ENCODE assay signal across 26 cellular contexts in genomic region chr6:68049562-68049961, GRCh38.
DNase-seq lines count a peak whose midpoint lies in the region; ATAC-seq, FAIRE-seq and TF ChIP-seq lines count a peak whose summit lies in the region.
"Had no signal": no experiment of that assay in that cellular context is flagged by ENCODE, and none has a peak within 500 bp of the region (broad histone marks: within the 10 kb centered on the region; RNA-seq: fewer than 3 reads in every experiment).

No MANE protein-coding gene starts in this region.

- H3K4me2 ChIP-seq in HepG2 (ENCODE audit: low read depth, low read length) (no peak overlapping the region), Karpas-422 (ENCODE audit: low read depth, low read length, poor library complexity, severe bottlenecking) (no peak overlapping the region)
- H3K4me2 ChIP-seq: BLaER1 had no signal

- DNase-seq in HepG2 (ENCODE audit: low spot score) (no peak), right lobe of liver (no peak), Karpas-422 (no peak), spleen (peak; percentile 10), cardiac septum (ENCODE audit: low spot score) (no peak)
- DNase-seq: ACHN; BE2C; C1 segment of cervical spinal cord; CD4-positive, alpha-beta memory T cell; CD4-positive, CD25-positive, alpha-beta regulatory T cell; CD8-positive, alpha-beta memory T cell; COR-L47; DMS 273 treated with DMSO at 0.1 percent for 48 hours; DMS153; DMS53; DMS79; DND-41; EL; GDM1 had no signal

- H3K9ac ChIP-seq in HepG2 (ENCODE audit: insufficient read depth, low read depth, low read length) (no peak overlapping the region), Karpas-422 (ENCODE audit: low read length) (no peak overlapping the region)
- H3K9ac ChIP-seq: BLaER1 had no signal

- TF ChIP-seq POLR2A in HepG2 (IDR thresholded peaks at IDR 0.05; ENCODE audit: insufficient read depth in 1 of 2, low read depth in 2 of 2, low read length in 2 of 2), result no peak
- no peak for TF ChIP-seq POLR2A in right lobe of liver (IDR thresholded peaks at IDR 0.05)
- no peak for TF ChIP-seq POLR2A in spleen (IDR thresholded peaks at IDR 0.05)

- 0% methylated on average over 5 of the region's 5 CpGs for WGBS in HepG2 (ENCODE audit: low lambda C conversion rate)
- 60% methylated on average over 5 of the region's 5 CpGs for WGBS in right lobe of liver (ENCODE audit: insufficient coverage, low coverage, low lambda C conversion rate, missing lambda C conversion rate)
- 83 to 97% (median 89%) methylated on average over 5 of the region's 5 CpGs for WGBS in spleen, 5 donors

- no peak for FAIRE-seq in HepG2 (lab: Jason Lieb, UNC)
- FAIRE-seq: GM12878, GM12892, GM18507, GM19239 had no signal

- in situ Hi-C loops in HepG2 (cut with HindIII; ENCODE audit: extremely low pct_ligation_motif_present, low pct_unique_long_range_greater_than_20kb), result no loop called here

- H3K4me3 ChIP-seq in HepG2 (replicated peaks in 1 of 3; ENCODE audit: insufficient read depth in 1 of 3, low read depth in 2 of 3, low read length in 3 of 3), result no peak overlapping the region
- no peak overlapping the region for H3K4me3 ChIP-seq in right lobe of liver
- H3K4me3 ChIP-seq in Karpas-422 (ENCODE audit: low read length), result no peak overlapping the region
- no peak overlapping the region for H3K4me3 ChIP-seq in spleen
- H3K4me3 ChIP-seq: BLaER1, GM12878 had no signal

- H3K4me1 ChIP-seq in HepG2 (ENCODE audit: insufficient read depth, low read length), result no peaks in the 10 kb centered on the region
- H3K4me1 ChIP-seq in right lobe of liver, result no peaks in the 10 kb centered on the region
- H3K4me1 ChIP-seq in Karpas-422 (ENCODE audit: low read length), result peaks cover 8% of the 10 kb centered on the region
- no peaks in the 10 kb centered on the region for H3K4me1 ChIP-seq in spleen
- H3K4me1 ChIP-seq: BE2C, BLaER1 had no signal

- CTCF ChIA-PET in HepG2 (lab: Yijun Ruan, JAX; ENCODE audit: low intra/inter-chr PET ratio, low total read pairs), result no interaction called here

- POLR2A ChIA-PET in HepG2 (lab: Yijun Ruan, JAX), result no interaction called here

- H3K79me2 ChIP-seq in HepG2 (ENCODE audit: insufficient read depth, low read length), result no peaks in the 10 kb centered on the region
- H3K79me2 ChIP-seq in Karpas-422 (ENCODE audit: low read length), result no peaks in the 10 kb centered on the region

- H3K9me3 ChIP-seq in HepG2 (ENCODE audit: low read length) (no peaks in the 10 kb centered on the region), right lobe of liver (no peaks in the 10 kb centered on the region), Karpas-422 (ENCODE audit: low read length) (no peaks in the 10 kb centered on the region), spleen (peaks cover 0 to 13% (median 9%) of the 10 kb centered on the region in 8 donors)
- H3K9me3 ChIP-seq: BE2C, BLaER1 had no signal

- no peaks in the 10 kb centered on the region for H3K9me2 ChIP-seq in Karpas-422 (replicated peaks; ENCODE audit: insufficient read depth, low read length)

- no peak for TF ChIP-seq RAD21 in HepG2 (CRISPR knock-in tag; IDR thresholded peaks at IDR 0.05)

- no peak for TF ChIP-seq EP300 in HepG2 (IDR thresholded peaks at IDR 0.05; ENCODE audit: low read depth in 2 of 2, low read length in 2 of 2)
- TF ChIP-seq EP300 in HepG2 (CRISPR knock-in tag; IDR thresholded peaks at IDR 0.05; ENCODE audit: borderline replicate concordance), result no peak

- intact Hi-C loops in HepG2 (cut with micrococcal nuclease; ENCODE audit: unreplicated experiment), result no loop called here
- intact Hi-C loops in right lobe of liver (cut with DNase I), result no loop called here
- intact Hi-C loops in spleen (cut with DNase I; ENCODE audit: low total_unique reads), result no loop called here
- intact Hi-C loops in cardiac septum (cut with DNase I), result no loop called here

- no peak overlapping the region for H3K27ac ChIP-seq in HepG2 (ENCODE audit: extremely low read length, insufficient read depth, low read length)
- no peak overlapping the region for H3K27ac ChIP-seq in right lobe of liver
- no peak overlapping the region for H3K27ac ChIP-seq in Karpas-422 (ENCODE audit: low read length)
- H3K27ac ChIP-seq in spleen, result no peak overlapping the region
- H3K27ac ChIP-seq: 22Rv1, BLaER1 had no signal

- no TSS peak for BruUV-seq in HepG2 (replicated peaks; lab: Mats Ljungman, UMichigan)

- H3K36me3 ChIP-seq in HepG2 (replicated peaks in 1 of 2; ENCODE audit: control insufficient read depth in 1 of 2, insufficient read depth in 2 of 2, low read length in 2 of 2) (no peaks in the 10 kb centered on the region), right lobe of liver (no peaks in the 10 kb centered on the region), Karpas-422 (ENCODE audit: insufficient read depth, low read length) (no peaks in the 10 kb centered on the region), spleen (no peaks in the 10 kb centered on the region)
- H3K36me3 ChIP-seq: BE2C, BLaER1 had no signal

- H3K27me3 ChIP-seq in HepG2 (ENCODE audit: control insufficient read depth in 1 of 2, insufficient read depth in 2 of 2, low read length in 2 of 2) (no peaks in the 10 kb centered on the region), right lobe of liver (no peaks in the 10 kb centered on the region), Karpas-422 (ENCODE audit: low read length) (no peaks in the 10 kb centered on the region), spleen (replicated peaks in 1 of 7) (no peaks in the 10 kb centered on the region)
- H3K27me3 ChIP-seq: BE2C, BLaER1 had no signal

- no peak for ATAC-seq in HepG2
- no peak for ATAC-seq in right lobe of liver
- no peak for ATAC-seq in GM18511 (IDR thresholded peaks at IDR 0.05; ENCODE audit: unreplicated experiment)
- ATAC-seq: GM12878 had no signal

- no peak for TF ChIP-seq CTCF in HepG2 (CRISPR knock-in tag; IDR thresholded peaks at IDR 0.05)
- TF ChIP-seq CTCF in right lobe of liver (IDR thresholded peaks at IDR 0.05), result no peak
- TF ChIP-seq CTCF in spleen (IDR thresholded peaks at IDR 0.05 in 8 of 11, conservative IDR thresholded peaks at IDR 0.05 in 3 of 11), result no peak

- H4K20me1 ChIP-seq in HepG2 (ENCODE audit: insufficient read depth, low read length) (no peaks in the 10 kb centered on the region), Karpas-422 (ENCODE audit: insufficient read depth, low read depth, low read length) (no peaks in the 10 kb centered on the region)
- H4K20me1 ChIP-seq: BLaER1 had no signal

- H2AFZ ChIP-seq in HepG2 (ENCODE audit: low read length), result no peak overlapping the region
- H2AFZ ChIP-seq in Karpas-422 (ENCODE audit: low read length), result 0 out of 2 replicates have a peak overlapping the region, but pooled peaks have one; percentile 26

TF ChIP-seq in HepG2, 621 proteins besides CTCF, POLR2A, EP300 and RAD21:
- TF ChIP-seq MAFF (IDR thresholded peaks at IDR 0.05; ENCODE audit: low read depth, low read length) (peak; percentile 78), MAFK (conservative IDR thresholded peaks at IDR 0.05 in 1 of 2, IDR thresholded peaks at IDR 0.05 in 1 of 2; ENCODE audit: low read length in 2 of 2) (peak; percentile 62 to 86; a peak in 3 of 4 replicates), ZNF30 (CRISPR knock-in tag; IDR thresholded peaks at IDR 0.05) (no peak), ZNF546 (CRISPR knock-in tag; conservative IDR thresholded peaks at IDR 0.05) (no peak)
